Comparison of ENCODE assay signal across 9 cellular contexts in the genomic region with DNA sequence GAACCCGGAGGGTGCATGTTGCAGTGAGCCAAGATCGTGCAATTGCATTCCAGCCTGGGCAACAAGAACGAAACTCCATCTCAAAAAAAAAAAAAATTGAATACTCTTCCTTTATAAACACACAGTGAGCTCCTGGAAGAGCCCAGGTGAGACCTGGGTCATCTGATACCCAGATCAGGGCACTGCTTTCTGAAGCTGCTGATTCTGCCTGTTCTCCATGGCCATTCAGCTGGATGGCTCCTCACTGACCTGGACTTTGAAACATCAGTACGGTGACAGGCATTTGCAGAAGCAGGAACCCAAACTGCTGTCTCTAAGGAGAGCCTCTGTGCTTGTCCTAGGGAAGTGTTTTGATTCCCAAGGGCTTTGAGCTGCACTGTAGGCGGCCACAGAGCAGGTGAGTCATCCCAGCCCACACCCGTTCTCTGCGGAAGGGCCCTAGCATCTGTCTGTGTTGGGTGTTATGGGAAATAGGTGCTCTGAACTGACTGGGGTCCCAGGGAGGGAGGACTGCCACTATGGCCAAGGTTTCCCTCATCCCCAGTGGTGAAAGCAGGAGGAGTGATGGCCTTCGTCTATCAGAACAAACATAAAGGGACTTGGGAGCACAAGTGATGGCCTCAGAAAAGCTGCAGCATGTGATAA.
DNase-seq lines count a peak whose midpoint lies in the region; ATAC-seq and TF ChIP-seq lines count a peak whose summit lies in the region.
"Had no signal": no experiment of that assay in that cellular context is flagged by ENCODE, and none has a peak within 500 bp of the region (broad histone marks: within the 10 kb centered on the region; RNA-seq: fewer than 3 reads in every experiment).

No MANE protein-coding gene starts in this region.

- intact Hi-C loops in activated T-helper 1 cell treated with anti-CD3 and anti-CD28 coated beads, Interleukin-12 subunit alpha, Interleukin-12 subunit beta, Interleukin-2, Interleukin-4 antibody, amounts not matched to agents 30 ng/mL and 10 ng/mL and 1 ng/mL, durations not matched to agents 14 hours and 24 hours and 36 hours (cut with micrococcal nuclease), result no loop called here

- no peaks in the 10 kb centered on the region for H3K36me3 ChIP-seq in SJSA1
- H3K36me3 ChIP-seq in right atrium auricular region, result no peaks in the 10 kb centered on the region
- H3K36me3 ChIP-seq: lower lobe of right lung had no signal

- ATAC-seq in HG02852 (IDR thresholded peaks at IDR 0.05; ENCODE audit: unreplicated experiment), result peak; percentile 66

- no peaks in the 10 kb centered on the region for H3K9me3 Mint-ChIP-seq in activated T-helper 1 cell treated with anti-CD3 and anti-CD28 coated beads, Interleukin-12 subunit alpha, Interleukin-12 subunit beta, Interleukin-2, Interleukin-4 antibody, amounts not matched to agents 30 ng/mL and 10 ng/mL and 1 ng/mL, durations not matched to agents 14 hours and 24 hours and 36 hours

- H3K4me3 ChIP-seq in SJSA1 (no peak overlapping the region), right atrium auricular region (no peak overlapping the region)
- H3K4me3 ChIP-seq: lower lobe of right lung had no signal

- H3K4me1 ChIP-seq in SJSA1 (replicated peaks) (peaks cover 17% of the 10 kb centered on the region), right atrium auricular region (no peaks in the 10 kb centered on the region)

- H3K27me3 ChIP-seq in SJSA1 (replicated peaks) (no peaks in the 10 kb centered on the region), right atrium auricular region (no peaks in the 10 kb centered on the region)

- H3K27ac ChIP-seq in SJSA1 (no peak overlapping the region), right atrium auricular region (no peak overlapping the region)
- H3K27ac ChIP-seq: lower lobe of right lung had no signal

- H3K4me1 Mint-ChIP-seq in activated T-helper 1 cell treated with anti-CD3 and anti-CD28 coated beads, Interleukin-12 subunit alpha, Interleukin-12 subunit beta, Interleukin-2, Interleukin-4 antibody, amounts not matched to agents 30 ng/mL and 10 ng/mL and 1 ng/mL, durations not matched to agents 14 hours and 24 hours and 36 hours (ENCODE audit: low read depth), result no peaks in the 10 kb centered on the region

- TF ChIP-seq CTCF in right atrium auricular region (IDR thresholded peaks at IDR 0.05), result no peak

- DNase-seq in EL, result peak; percentile 71
- peak; percentile 43 to 69 for DNase-seq in SJSA1 (ENCODE audit: low read depth in 1 of 2, low spot score in 2 of 2)
- DNase-seq in kidney tubule cell (ENCODE audit: low spot score), result peak; percentile 54
- DNase-seq in activated gamma-delta T cell (lab: John Stamatoyannopoulos, UW), result no peak
- DNase-seq in activated T-helper 1 cell treated with anti-CD3 and anti-CD28 coated beads, Interleukin-12 subunit alpha, Interleukin-12 subunit beta, Interleukin-2, Interleukin-4 antibody, amounts not matched to agents 30 ng/mL and 10 ng/mL and 1 ng/mL, durations not matched to agents 14 hours and 24 hours and 36 hours (ENCODE audit: low spot score), result no peak
- no peak for DNase-seq in right atrium auricular region (ENCODE audit: low spot score)
- no peak for DNase-seq in dedifferentiated amniotic fluid mesenchymal stem cell (ENCODE audit: extremely low spot score)
- DNase-seq: lower lobe of right lung had no signal

- no peak overlapping the region for H3K4me3 Mint-ChIP-seq in activated T-helper 1 cell treated with anti-CD3 and anti-CD28 coated beads, Interleukin-12 subunit alpha, Interleukin-12 subunit beta, Interleukin-2, Interleukin-4 antibody, amounts not matched to agents 30 ng/mL and 10 ng/mL and 1 ng/mL, durations not matched to agents 14 hours and 24 hours and 36 hours

- H3K9me3 ChIP-seq in SJSA1 (replicated peaks) (no peaks in the 10 kb centered on the region), right atrium auricular region (no peaks in the 10 kb centered on the region)
- H3K9me3 ChIP-seq: lower lobe of right lung had no signal

- H3K27ac Mint-ChIP-seq in activated T-helper 1 cell treated with anti-CD3 and anti-CD28 coated beads, Interleukin-12 subunit alpha, Interleukin-12 subunit beta, Interleukin-2, Interleukin-4 antibody, amounts not matched to agents 30 ng/mL and 10 ng/mL and 1 ng/mL, durations not matched to agents 14 hours and 24 hours and 36 hours, result no peak overlapping the region

- peaks cover 5% of the 10 kb centered on the region for H3K27me3 Mint-ChIP-seq in activated T-helper 1 cell treated with anti-CD3 and anti-CD28 coated beads, Interleukin-12 subunit alpha, Interleukin-12 subunit beta, Interleukin-2, Interleukin-4 antibody, amounts not matched to agents 30 ng/mL and 10 ng/mL and 1 ng/mL, durations not matched to agents 14 hours and 24 hours and 36 hours (ENCODE audit: insufficient read depth)

- H3K36me3 Mint-ChIP-seq in activated T-helper 1 cell treated with anti-CD3 and anti-CD28 coated beads, Interleukin-12 subunit alpha, Interleukin-12 subunit beta, Interleukin-2, Interleukin-4 antibody, amounts not matched to agents 30 ng/mL and 10 ng/mL and 1 ng/mL, durations not matched to agents 14 hours and 24 hours and 36 hours (ENCODE audit: low read depth), result no peaks in the 10 kb centered on the region

Comparison
In these comparisons a context has a peak if more than half of its experiments do, and no peak if none do; other contexts are left out.
1. DNase-seq: peak in EL (single experiment), SJSA1 (2 of 2) and kidney tubule cell (single experiment); none in activated gamma-delta T cell (single experiment), activated T-helper 1 cell treated with anti-CD3 and anti-CD28 coated beads, Interleukin-12 subunit alpha, Interleukin-12 subunit beta, Interleukin-2, Interleukin-4 antibody, amounts not matched to agents 30 ng/mL and 10 ng/mL and 1 ng/mL, durations not matched to agents 14 hours and 24 hours and 36 hours (single experiment), right atrium auricular region (single experiment) and dedifferentiated amniotic fluid mesenchymal stem cell (single experiment).